ENCODE assay signal across 25 cellular contexts in the genomic region with DNA sequence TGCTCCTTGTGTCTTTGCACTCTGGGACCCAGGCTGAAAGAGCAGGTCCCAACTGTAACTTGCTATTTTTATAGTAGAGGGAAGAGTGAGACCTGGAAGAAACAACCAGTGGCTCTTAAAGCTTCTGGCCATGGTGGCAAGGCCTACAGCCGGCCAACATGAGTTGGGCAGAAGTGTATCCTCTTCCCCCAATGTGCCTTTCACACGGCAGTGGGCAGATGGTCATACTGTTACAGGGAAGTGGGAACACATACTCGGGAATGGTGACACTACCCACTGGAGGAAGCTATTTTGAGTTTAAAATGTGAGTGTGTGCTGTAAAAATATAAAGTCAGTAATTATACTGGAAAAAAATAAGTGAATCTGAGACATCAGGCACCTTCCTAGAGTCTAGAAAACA.
"Had no signal": no experiment of that assay in that cellular context is flagged by ENCODE, and none has a peak within 500 bp of the region (broad histone marks: within the 10 kb centered on the region; RNA-seq: fewer than 3 reads in every experiment).

No MANE protein-coding gene starts in this region.

- H3K9me3 ChIP-seq: colonic mucosa, esophagus muscularis mucosa, heart left ventricle, left ventricle myocardium inferior, psoas muscle, tibial artery had no signal

- H3K9ac ChIP-seq: parathyroid adenoma had no signal

- H3K27ac ChIP-seq: colonic mucosa, esophagus muscularis mucosa, foreskin keratinocyte, heart left ventricle, left ventricle myocardium inferior, parathyroid adenoma, psoas muscle, tibial artery, VCaP had no signal

- H3K27me3 ChIP-seq: colonic mucosa, esophagus muscularis mucosa, foreskin keratinocyte, heart left ventricle, tibial artery had no signal

- DNase-seq: activated CD4-positive, alpha-beta T cell treated with anti-CD3 and anti-CD28 coated beads for 48 hours; activated CD4-positive, alpha-beta T cell treated with anti-CD3 and anti-CD28 coated beads, Interleukin-2, amount 50 U/mL, for 48 hours; activated CD8-positive, alpha-beta memory T cell treated with anti-CD3 and anti-CD28 coated beads for 24 hours; activated gamma-delta T cell treated with Interleukin-2 at 50 U/mL for 16 hours; activated naive CD4-positive, alpha-beta T cell treated with anti-CD3 and anti-CD28 coated beads, Interleukin-2, amount 50 U/mL, for 16 hours; activated T-cell treated with anti-CD3 and anti-CD28 coated beads, Interleukin-2, amount 50 U/mL, for 24 hours; colonic mucosa; foreskin keratinocyte; heart left ventricle; hypothalamus; immature natural killer cell; left ventricle myocardium inferior; nephron progenitor cell; nucleus accumbens; psoas muscle; stimulated activated CD4-positive, alpha-beta T cell treated with anti-CD3 and anti-CD28 coated beads, Interleukin-1b, Interleukin-23, amount 100 ng/mL, for 48 hours; stimulated activated CD4-positive, alpha-beta T cell treated with anti-CD3 and anti-CD28 coated beads, Interleukin-4, amount 100 ng/mL, for 4 hours; stimulated activated naive CD8-positive, alpha-beta T cell treated with anti-CD3 and anti-CD28 coated beads, Interleukin-15, amount 100 ng/mL, for 72 hours; tibial artery had no signal

- H3K27me3 Mint-ChIP-seq: activated T-cell treated with anti-CD3 and anti-CD28 coated beads, Interleukin-2, amount 50 U/mL, for 24 hours; stimulated activated memory B cell treated with anti-CD40 and anti-IgM and Interleukin-4, amounts not matched to agents 10 μg/mL and 1 μg/mL and 100 μg/mL, for 72 hours; stimulated activated naive CD8-positive, alpha-beta T cell treated with anti-CD3 and anti-CD28 coated beads, Interleukin-15, amount 100 ng/mL, for 72 hours had no signal

- H3K4me3 ChIP-seq: colonic mucosa, esophagus muscularis mucosa, heart left ventricle, left ventricle myocardium inferior, lung, psoas muscle, smooth muscle cell, tibial artery had no signal

- ATAC-seq: foreskin keratinocyte; heart left ventricle; psoas muscle; stimulated activated memory B cell treated with anti-CD40 and anti-IgM and Interleukin-4, amounts not matched to agents 10 μg/mL and 1 μg/mL and 100 μg/mL, for 72 hours; stimulated activated naive CD8-positive, alpha-beta T cell treated with anti-CD3 and anti-CD28 coated beads, Interleukin-15, amount 100 ng/mL, for 72 hours had no signal

- H3K79me2 ChIP-seq: parathyroid adenoma had no signal

- H2AFZ ChIP-seq: parathyroid adenoma had no signal

- H3K9me3 Mint-ChIP-seq: activated T-cell treated with anti-CD3 and anti-CD28 coated beads, Interleukin-2, amount 50 U/mL, for 24 hours; immature natural killer cell; nephron progenitor cell; stimulated activated memory B cell treated with anti-CD40 and anti-IgM and Interleukin-4, amounts not matched to agents 10 μg/mL and 1 μg/mL and 100 μg/mL, for 72 hours; stimulated activated naive CD8-positive, alpha-beta T cell treated with anti-CD3 and anti-CD28 coated beads, Interleukin-15, amount 100 ng/mL, for 72 hours had no signal

- H3K4me2 ChIP-seq: smooth muscle cell had no signal

- H3K27ac Mint-ChIP-seq: activated T-cell treated with anti-CD3 and anti-CD28 coated beads, Interleukin-2, amount 50 U/mL, for 24 hours; immature natural killer cell; nephron progenitor cell; stimulated activated memory B cell treated with anti-CD40 and anti-IgM and Interleukin-4, amounts not matched to agents 10 μg/mL and 1 μg/mL and 100 μg/mL, for 72 hours had no signal

- H3K36me3 ChIP-seq: colonic mucosa, left ventricle myocardium inferior, tibial artery had no signal

- H3K4me1 Mint-ChIP-seq: immature natural killer cell; stimulated activated memory B cell treated with anti-CD40 and anti-IgM and Interleukin-4, amounts not matched to agents 10 μg/mL and 1 μg/mL and 100 μg/mL, for 72 hours had no signal

- H3K36me3 Mint-ChIP-seq: immature natural killer cell; stimulated activated memory B cell treated with anti-CD40 and anti-IgM and Interleukin-4, amounts not matched to agents 10 μg/mL and 1 μg/mL and 100 μg/mL, for 72 hours had no signal

- H3K4me1 ChIP-seq: colonic mucosa, esophagus muscularis mucosa, foreskin keratinocyte, heart left ventricle, left ventricle myocardium inferior, parathyroid adenoma, psoas muscle, tibial artery had no signal

- H3K4me3 Mint-ChIP-seq: activated T-cell treated with anti-CD3 and anti-CD28 coated beads, Interleukin-2, amount 50 U/mL, for 24 hours; immature natural killer cell; nephron progenitor cell; stimulated activated memory B cell treated with anti-CD40 and anti-IgM and Interleukin-4, amounts not matched to agents 10 μg/mL and 1 μg/mL and 100 μg/mL, for 72 hours; stimulated activated naive CD8-positive, alpha-beta T cell treated with anti-CD3 and anti-CD28 coated beads, Interleukin-15, amount 100 ng/mL, for 72 hours had no signal
